Comparison of ENCODE assay signal across 8 cellular contexts in genomic region chr21:37675202-37675801, GRCh38.
A peak's percentile ranks its signal among the peaks of the same experiment; 100 is the strongest.
DNase-seq lines count a peak whose midpoint lies in the region; ATAC-seq, FAIRE-seq and TF ChIP-seq lines count a peak whose summit lies in the region.

No MANE protein-coding gene starts in this region.

- ATAC-seq in activated T-cell treated with anti-CD3 and anti-CD28 coated beads, Interleukin-2, amount 50 U/mL, for 4 hours = peak; percentile 73 to 82
- no peak for ATAC-seq in GM19455 (IDR thresholded peaks at IDR 0.05; ENCODE audit: unreplicated experiment)

- no peak overlapping the region for H2AFZ ChIP-seq in neural cell (ENCODE audit: low read depth, low read length)

- H3K4me1 Mint-ChIP-seq in activated T-cell treated with anti-CD3 and anti-CD28 coated beads, Interleukin-2, amount 50 U/mL, for 4 hours (ENCODE audit: low read depth) = no peaks in the 10 kb centered on the region

- WGBS in suprapubic skin = 14% methylated on average over 4 of the region's 35 CpGs

- H3K36me3 Mint-ChIP-seq in activated T-cell treated with anti-CD3 and anti-CD28 coated beads, Interleukin-2, amount 50 U/mL, for 4 hours (ENCODE audit: insufficient read depth) = no peaks in the 10 kb centered on the region

- H3K9me3 ChIP-seq in neural cell (ENCODE audit: low read length) (no peaks in the 10 kb centered on the region), suprapubic skin (no peaks in the 10 kb centered on the region)

- no peak overlapping the region for H3K4me3 Mint-ChIP-seq in activated T-cell treated with anti-CD3 and anti-CD28 coated beads, Interleukin-2, amount 50 U/mL, for 4 hours

- H3K27ac ChIP-seq in neural cell (ENCODE audit: low read length) (no peak overlapping the region), suprapubic skin (no peak overlapping the region)

- no peaks in the 10 kb centered on the region for H3K9me2 ChIP-seq in neural cell (ENCODE audit: insufficient read depth, low read length)

- peaks cover 23% of the 10 kb centered on the region for H3K27me3 Mint-ChIP-seq in activated T-cell treated with anti-CD3 and anti-CD28 coated beads, Interleukin-2, amount 50 U/mL, for 4 hours (ENCODE audit: low read depth)

- no peak for FAIRE-seq in H54 (lab: Jason Lieb, UNC)

- in situ Hi-C loops in ACHN (cut with HindIII; ENCODE audit: low pct_ligation_motif_present, low pct_unique_long_range_greater_than_20kb, low sequenced_read_pairs) = no loop called here

- peak; percentile 83 for TF ChIP-seq RAD21 in neural cell (conservative IDR thresholded peaks at IDR 0.05)

- no peaks in the 10 kb centered on the region for H4K20me1 ChIP-seq in neural cell (ENCODE audit: insufficient read depth)

- TF ChIP-seq CTCF in neural cell (IDR thresholded peaks at IDR 0.05; ENCODE audit: poor library complexity, severe bottlenecking) = peak; percentile 86
- peak; percentile 59 to 96 for TF ChIP-seq CTCF in suprapubic skin (IDR thresholded peaks at IDR 0.05)

- TF ChIP-seq POLR2A in H54 (IDR thresholded peaks at IDR 0.05; ENCODE audit: low read depth, low read length) = no peak
- no peak for TF ChIP-seq POLR2A in suprapubic skin (IDR thresholded peaks at IDR 0.05)

- H3K4me2 ChIP-seq in neural cell (ENCODE audit: low read length) = no peak overlapping the region

- H3K4me3 ChIP-seq in neural cell (ENCODE audit: low read length) = peak overlapping the region; percentile 51
- no peak overlapping the region for H3K4me3 ChIP-seq in suprapubic skin

- H3K36me3 ChIP-seq in neural cell (ENCODE audit: insufficient read depth, low read length) (no peaks in the 10 kb centered on the region), suprapubic skin (no peaks in the 10 kb centered on the region)

- peaks cover 3% of the 10 kb centered on the region for H3K4me1 ChIP-seq in suprapubic skin

- no peak overlapping the region for H3K9ac ChIP-seq in neural cell (ENCODE audit: low read length)

- H3K9me3 Mint-ChIP-seq in activated T-cell treated with anti-CD3 and anti-CD28 coated beads, Interleukin-2, amount 50 U/mL, for 4 hours = no peaks in the 10 kb centered on the region

- H3F3A ChIP-seq in neural cell (ENCODE audit: insufficient read depth, low read length, poor library complexity, severe bottlenecking) = no peaks in the 10 kb centered on the region

- no peaks in the 10 kb centered on the region for H3K79me2 ChIP-seq in neural cell (replicated peaks; ENCODE audit: insufficient read depth, low read length)

- TF ChIP-seq EP300 in neural cell (conservative IDR thresholded peaks at IDR 0.05; ENCODE audit: poor library complexity, severe bottlenecking) = no peak
- no peak for TF ChIP-seq EP300 in suprapubic skin (IDR thresholded peaks at IDR 0.05)

- peak; percentile 27 for DNase-seq in ACHN
- DNase-seq in H54 (ENCODE audit: insufficient read length, low spot score) = peak; percentile 59
- DNase-seq in NCI-H774 (lab: John Stamatoyannopoulos, UW) = peak; percentile 25
- DNase-seq in activated T-cell treated with anti-CD3 and anti-CD28 coated beads, Interleukin-2, amount 50 U/mL, for 4 hours = peak; percentile 52
- peak; percentile 52 for DNase-seq in fibroblast of peridontal ligament (ENCODE audit: extremely low read depth)
- no peak for DNase-seq in suprapubic skin (ENCODE audit: low spot score in 2 of 2)

- H3K27me3 ChIP-seq in neural cell (ENCODE audit: insufficient read depth, low read depth, low read length) = peaks cover 4% of the 10 kb centered on the region
- peaks cover 20% of the 10 kb centered on the region for H3K27me3 ChIP-seq in suprapubic skin

TF ChIP-seq in neural cell, 6 proteins besides CTCF, POLR2A, EP300 and RAD21:
- TF ChIP-seq SMC3 (conservative IDR thresholded peaks at IDR 0.05; ENCODE audit: poor library complexity) (peak; percentile 88), POLR2AphosphoS5 (IDR thresholded peaks at IDR 0.05) (no peak)

Comparison
In these comparisons a context has a peak if more than half of its experiments do, and no peak if none do; other contexts are left out.
1. DNase-seq: peak in ACHN (single experiment), H54 (single experiment), NCI-H774 (single experiment), activated T-cell treated with anti-CD3 and anti-CD28 coated beads, Interleukin-2, amount 50 U/mL, for 4 hours (single experiment) and fibroblast of peridontal ligament (single experiment); none in suprapubic skin (0 of 2).